In genomic region chr14:91831337-91831736, GRCh38 we compare ENCODE assay signal across 25 cellular contexts. TPM values are rescaled to one million over a fixed set of nuclear protein-coding genes. Genes with fewer than 3 reads are reported as not detected.
DNase-seq lines count a peak whose midpoint lies in the region; ATAC-seq, FAIRE-seq and TF ChIP-seq lines count a peak whose summit lies in the region.
"Had no signal": no experiment of that assay in that cellular context is flagged by ENCODE, and none has a peak within 500 bp of the region (broad histone marks: within the 10 kb centered on the region; RNA-seq: fewer than 3 reads in every experiment).

No MANE protein-coding gene starts in this region.

- H3K27me3 Mint-ChIP-seq in activated T-cell treated with anti-CD3 and anti-CD28 coated beads, Interleukin-2, amount 50 U/mL, for 24 hours = no peaks in the 10 kb centered on the region
- H3K27me3 Mint-ChIP-seq: activated CD8-positive, alpha-beta T cell treated with anti-CD3 and anti-CD28 coated beads for 36 hours had no signal

- H3K4me1 ChIP-seq in HUES48 (ENCODE audit: control insufficient read depth, insufficient read depth, low read length) (peaks cover 42% of the 10 kb centered on the region), ascending aorta (peaks cover 0 to 10% of the 10 kb centered on the region in 2 donors), parathyroid adenoma (peaks cover 13% of the 10 kb centered on the region), right atrium auricular region (peaks cover 0 to 7% of the 10 kb centered on the region in 2 donors)
- H3K4me1 ChIP-seq: breast epithelium had no signal

- H3K4me1 Mint-ChIP-seq in activated T-cell treated with anti-CD3 and anti-CD28 coated beads, Interleukin-2, amount 50 U/mL, for 24 hours (ENCODE audit: low read depth) = peaks cover 66% of the 10 kb centered on the region

- no peak overlapping the region for H3K27ac Mint-ChIP-seq in activated T-cell treated with anti-CD3 and anti-CD28 coated beads, Interleukin-2, amount 50 U/mL, for 24 hours
- H3K27ac Mint-ChIP-seq: endodermal cell, memory B cell had no signal

- peak; percentile 66 for FAIRE-seq in GM18507 (lab: Jason Lieb, UNC)

- H3K4me2 ChIP-seq in parathyroid adenoma (ENCODE audit: low read length) = peak overlapping the region; percentile 19
- H3K4me2 ChIP-seq: KMS-11 had no signal

- no peak overlapping the region for H3K9ac ChIP-seq in HUES48 (ENCODE audit: low read depth, low read length)
- no peak overlapping the region for H3K9ac ChIP-seq in parathyroid adenoma
- H3K9ac ChIP-seq: KMS-11 had no signal

- H3K4me3 ChIP-seq in HUES48 (ENCODE audit: low read depth, low read length) (peak overlapping the region; percentile 33; the same call in 1 of the 2 replicates), ascending aorta (no peak overlapping the region), parathyroid adenoma (ENCODE audit: low read depth, low read length) (no peak overlapping the region), right atrium auricular region (no peak overlapping the region)
- H3K4me3 ChIP-seq: adrenal gland, breast epithelium, tibial artery had no signal

- peaks cover 2% of the 10 kb centered on the region for H3K9me3 Mint-ChIP-seq in activated T-cell treated with anti-CD3 and anti-CD28 coated beads, Interleukin-2, amount 50 U/mL, for 24 hours

- no peak overlapping the region for H2AFZ ChIP-seq in parathyroid adenoma

- TF ChIP-seq CTCF in ascending aorta (IDR thresholded peaks at IDR 0.05) (no peak), parathyroid adenoma (IDR thresholded peaks at IDR 0.05) (no peak), right atrium auricular region (IDR thresholded peaks at IDR 0.05) (no peak)

- H3K9me3 ChIP-seq in HUES48 (ENCODE audit: control insufficient read depth, insufficient read depth, low read length) = no peaks in the 10 kb centered on the region; the same call in 1 of the 2 replicates
- no peaks in the 10 kb centered on the region for H3K9me3 ChIP-seq in ascending aorta
- H3K9me3 ChIP-seq in parathyroid adenoma (ENCODE audit: control insufficient read depth, low read length) = no peaks in the 10 kb centered on the region
- H3K9me3 ChIP-seq in right atrium auricular region = peaks cover 0 to 9% of the 10 kb centered on the region in 2 donors
- H3K9me3 ChIP-seq: tibial artery had no signal

- no peak for DNase-seq in GM18507 (ENCODE audit: extremely low spot score, insufficient read length, low read depth)
- DNase-seq in ascending aorta (ENCODE audit: low spot score in 2 of 2) = no peak
- no peak for DNase-seq in activated T-cell treated with anti-CD3 and anti-CD28 coated beads, Interleukin-2, amount 50 U/mL, for 24 hours
- no peak for DNase-seq in GF-D8 (lab: John Stamatoyannopoulos, UW)
- no peak for DNase-seq in right atrium auricular region (ENCODE audit: low spot score)
- DNase-seq: activated naive CD4-positive, alpha-beta T cell; activated T-cell treated with anti-CD3 and anti-CD28 coated beads for 4 hours; adrenal gland; AML-193; cortex of kidney; endodermal cell; NCI-H446 treated with DMSO at 0.1 percent for 48 hours; stimulated activated CD4-positive, alpha-beta T cell treated with anti-CD3 and anti-CD28 coated beads, Interleukin-4, amount 100 ng/mL, for 1 hour; stimulated activated naive CD4-positive, alpha-beta T cell treated with Interleukin-2 at 50 U/mL for 16 hours; T-helper 9 cell; tibial artery had no signal

- intact Hi-C loops in ascending aorta (cut with DNase I) = no loop called here

- H3K36me3 Mint-ChIP-seq in activated T-cell treated with anti-CD3 and anti-CD28 coated beads, Interleukin-2, amount 50 U/mL, for 24 hours (ENCODE audit: low read depth) = peaks cover 2% of the 10 kb centered on the region

- no peak overlapping the region for H3K4me3 Mint-ChIP-seq in activated T-cell treated with anti-CD3 and anti-CD28 coated beads, Interleukin-2, amount 50 U/mL, for 24 hours
- H3K4me3 Mint-ChIP-seq: activated CD8-positive, alpha-beta T cell treated with anti-CD3 and anti-CD28 coated beads for 36 hours; endodermal cell; memory B cell had no signal

- H3K27ac ChIP-seq in HUES48 (ENCODE audit: low read depth, low read length) = peak overlapping the region; percentile 84
- peak overlapping the region; percentile 26 to 39 for H3K27ac ChIP-seq in ascending aorta
- H3K27ac ChIP-seq in parathyroid adenoma = peak overlapping the region; percentile 77
- no peak overlapping the region for H3K27ac ChIP-seq in right atrium auricular region
- H3K27ac ChIP-seq: adrenal gland, KMS-11, RWPE1 had no signal

- H3K27me3 ChIP-seq in HUES48 (ENCODE audit: control insufficient read depth, insufficient read depth, low read length) = peaks cover 5% of the 10 kb centered on the region; the same call in 1 of the 2 replicates
- no peaks in the 10 kb centered on the region for H3K27me3 ChIP-seq in ascending aorta
- no peaks in the 10 kb centered on the region for H3K27me3 ChIP-seq in parathyroid adenoma (ENCODE audit: control insufficient read depth, insufficient read depth, low read length)
- H3K27me3 ChIP-seq in right atrium auricular region = peaks cover 0 to 6% of the 10 kb centered on the region in 2 donors
- H3K27me3 ChIP-seq: adrenal gland, breast epithelium, tibial artery had no signal

- ATAC-seq in HG03097 (IDR thresholded peaks at IDR 0.05; ENCODE audit: low FRiP score, unreplicated experiment) = no peak
- ATAC-seq: HCT116 had no signal

- peaks cover 29% of the 10 kb centered on the region for H3K79me2 ChIP-seq in parathyroid adenoma

- H3K36me3 ChIP-seq in HUES48 (ENCODE audit: control insufficient read depth, insufficient read depth, low read length) (no peaks in the 10 kb centered on the region), ascending aorta (no peaks in the 10 kb centered on the region), parathyroid adenoma (ENCODE audit: control insufficient read depth, insufficient read depth, low read length) (no peaks in the 10 kb centered on the region), right atrium auricular region (no peaks in the 10 kb centered on the region)
- H3K36me3 ChIP-seq: adrenal gland had no signal

RNA-seq across cellular contexts. Expression of gene TC2N, which starts 36.0 kb away (rescaled TPM):
- total RNA-seq in ascending aorta (37.8 TPM), right atrium auricular region (10 to 100 TPM in 1 of 2 donors, 1 to 10 TPM in 1; 3.9 to 12.5 TPM)

Comparison
In these comparisons a context has a peak if more than half of its experiments do, and no peak if none do; other contexts are left out.
1. H3K27ac ChIP-seq: peak in HUES48 (single experiment), ascending aorta (2 of 2) and parathyroid adenoma (single experiment); none in right atrium auricular region (0 of 2).